In genomic region chr16:89765292-89765810, GRCh38 we compare ENCODE assay signal across 11 cellular contexts. TPM values are rescaled to one million over a fixed set of nuclear protein-coding genes. Genes with fewer than 3 reads are reported as not detected.
A peak's percentile ranks its signal among the peaks of the same experiment; 100 is the strongest.
DNase-seq lines count a peak whose midpoint lies in the region; ATAC-seq, FAIRE-seq and TF ChIP-seq lines count a peak whose summit lies in the region.
"Had no signal": no experiment of that assay in that cellular context is flagged by ENCODE, and none has a peak within 500 bp of the region (broad histone marks: within the 10 kb centered on the region; RNA-seq: fewer than 3 reads in every experiment).

No MANE protein-coding gene starts in this region.

- peaks cover 0 to 29% (median 16%) of the 10 kb centered on the region in 4 donors for H3K4me1 ChIP-seq in liver (ENCODE audit: control insufficient read depth in 4 of 4, insufficient read depth in 4 of 4, low read length in 3 of 4)
- no peaks in the 10 kb centered on the region for H3K4me1 ChIP-seq in HepG2 (ENCODE audit: insufficient read depth, low read length)

- peak overlapping the region; percentile 93 to 97 for H3K27ac ChIP-seq in liver (ENCODE audit: low read depth in 1 of 2, low read length in 2 of 2)
- no peak overlapping the region for H3K27ac ChIP-seq in HepG2 (ENCODE audit: extremely low read length, insufficient read depth, low read length)
- H3K27ac ChIP-seq: WERI-Rb-1 had no signal

- TF ChIP-seq EP300 in HepG2 (IDR thresholded peaks at IDR 0.05; ENCODE audit: low read depth in 2 of 2, low read length in 2 of 2) (no peak), HepG2 (CRISPR knock-in tag; IDR thresholded peaks at IDR 0.05; ENCODE audit: borderline replicate concordance) (no peak)

- in situ Hi-C loops in HepG2 (cut with HindIII; ENCODE audit: extremely low pct_ligation_motif_present, low pct_unique_long_range_greater_than_20kb), result no loop called here

- no peak overlapping the region for H2AFZ ChIP-seq in HepG2 (ENCODE audit: low read length)

- TF ChIP-seq CTCF in liver (IDR thresholded peaks at IDR 0.05; ENCODE audit: low read depth, low read length, missing input control), result no peak
- TF ChIP-seq CTCF in HepG2 (CRISPR knock-in tag; IDR thresholded peaks at IDR 0.05), result no peak

- ATAC-seq in HepG2, result no peak; the same call in 1 of the 3 replicates

- H3K36me3 Mint-ChIP-seq in IgD-negative memory B cell, result peaks cover 2% of the 10 kb centered on the region
- H3K36me3 Mint-ChIP-seq in immature natural killer cell, result peaks cover 3 to 8% (median 3%) of the 10 kb centered on the region in 3 donors

- H3K4me2 ChIP-seq in HepG2 (ENCODE audit: low read depth, low read length), result no peak overlapping the region

- TF ChIP-seq RAD21 in liver (IDR thresholded peaks at IDR 0.05) (no peak), HepG2 (CRISPR knock-in tag; IDR thresholded peaks at IDR 0.05) (no peak)

- intact Hi-C loops in HepG2 (cut with micrococcal nuclease; ENCODE audit: unreplicated experiment), result no loop called here

- no peaks in the 10 kb centered on the region for H3K27me3 ChIP-seq in liver (ENCODE audit: control insufficient read depth in 4 of 4, insufficient read depth in 4 of 4, low read length in 3 of 4)
- no peaks in the 10 kb centered on the region for H3K27me3 ChIP-seq in HepG2 (ENCODE audit: control insufficient read depth in 1 of 2, insufficient read depth in 2 of 2, low read length in 2 of 2)

- CTCF ChIA-PET in HepG2 (lab: Yijun Ruan, JAX; ENCODE audit: low intra/inter-chr PET ratio, low total read pairs), result no interaction called here

- H3K9me3 ChIP-seq in liver (ENCODE audit: control insufficient read depth in 4 of 4, low read length in 3 of 4) (no peaks in the 10 kb centered on the region), HepG2 (ENCODE audit: low read length) (no peaks in the 10 kb centered on the region)

- H3K4me3 Mint-ChIP-seq in IgD-negative memory B cell (peak overlapping the region; percentile 95 to 97 (median 96)), immature natural killer cell (peak overlapping the region; percentile 94 to 99 (median 97))

- no peak for FAIRE-seq in HepG2 (lab: Jason Lieb, UNC)

- H3K9me3 Mint-ChIP-seq in IgD-negative memory B cell, result no peaks in the 10 kb centered on the region
- no peaks in the 10 kb centered on the region for H3K9me3 Mint-ChIP-seq in immature natural killer cell

- POLR2A ChIA-PET in HepG2 (lab: Yijun Ruan, JAX), result no interaction called here

- peaks cover 22 to 36% (median 35%) of the 10 kb centered on the region in 3 donors for H3K4me1 Mint-ChIP-seq in IgD-negative memory B cell
- H3K4me1 Mint-ChIP-seq in immature natural killer cell, result peaks cover 41 to 48% of the 10 kb centered on the region in 2 donors

- H3K27ac Mint-ChIP-seq in IgD-negative memory B cell, result peak overlapping the region; percentile 97 to 98 (median 97)
- peak overlapping the region; percentile 99 to 100 (median 100) for H3K27ac Mint-ChIP-seq in immature natural killer cell

- DNase-seq in HepG2 (ENCODE audit: low spot score) (no peak), immature natural killer cell (peak in 1 of 3 donors; percentile 20), DMS79 treated with DMSO at 0.1 percent for 48 hours (lab: John Stamatoyannopoulos, UW) (no peak), NCI-H187 treated with DMSO at 0.1 percent for 48 hours (lab: John Stamatoyannopoulos, UW) (no peak), inferior parietal cortex (ENCODE audit: extremely low spot score) (no peak)
- DNase-seq in stimulated activated CD4-positive, alpha-beta T cell treated with anti-CD3 and anti-CD28 coated beads, Interleukin-15, amount 100 ng/mL, for 24 hours, result no peak
- DNase-seq: NCI-H1436, occipital lobe, WERI-Rb-1 had no signal

- no peak for TF ChIP-seq POLR2A in HepG2 (IDR thresholded peaks at IDR 0.05; ENCODE audit: insufficient read depth in 1 of 2, low read depth in 2 of 2, low read length in 2 of 2)

- H3K9ac ChIP-seq in liver (ENCODE audit: low read depth in 1 of 2, low read length in 2 of 2), result peak overlapping the region; percentile 91 to 97
- H3K9ac ChIP-seq in HepG2 (ENCODE audit: insufficient read depth, low read depth, low read length), result no peak overlapping the region

- H3K4me3 ChIP-seq in liver (ENCODE audit: low read depth in 1 of 3, low read length in 3 of 3) (peak overlapping the region; percentile 33 to 89 (median 39)), HepG2 (replicated peaks in 1 of 3; ENCODE audit: insufficient read depth in 1 of 3, low read depth in 2 of 3, low read length in 3 of 3) (no peak overlapping the region)

- H3K27me3 Mint-ChIP-seq in IgD-negative memory B cell (no peaks in the 10 kb centered on the region), immature natural killer cell (ENCODE audit: low read depth in 3 of 3) (peaks cover 7 to 19% (median 8%) of the 10 kb centered on the region in 3 donors)

- no TSS peak for BruUV-seq in HepG2 (replicated peaks; lab: Mats Ljungman, UMichigan)

- no peaks in the 10 kb centered on the region for H4K20me1 ChIP-seq in HepG2 (ENCODE audit: insufficient read depth, low read length)

- H3K36me3 ChIP-seq in liver (ENCODE audit: control insufficient read depth in 4 of 4, insufficient read depth in 3 of 4, low read depth in 1 of 4, low read length in 3 of 4), result peaks cover 0 to under 1% (median 0%) of the 10 kb centered on the region in 4 donors
- H3K36me3 ChIP-seq in HepG2 (replicated peaks in 1 of 2; ENCODE audit: control insufficient read depth in 1 of 2, insufficient read depth in 2 of 2, low read length in 2 of 2), result peaks cover 49 to 85% of the 10 kb centered on the region in 2 experiments

- 64% methylated on average over 10 of the region's 10 CpGs for WGBS in liver
- WGBS in HepG2 (ENCODE audit: low lambda C conversion rate), result 89% methylated on average over 9 of the region's 10 CpGs

- no peaks in the 10 kb centered on the region for H3K79me2 ChIP-seq in HepG2 (ENCODE audit: insufficient read depth, low read length)

RNA-seq across cellular contexts. Expression of gene ZNF276, which starts 44.0 kb away (rescaled TPM):
- total RNA-seq in liver (10 to 100 TPM; 10.2 to 22.8 TPM), HepG2 (2016; rRNA removed; fragmentation: Illumina TruSeq; extraction: Trizol) (6.8 and 17.7 TPM in 2 replicates)
- polyA plus RNA-seq in liver (1 to 10 TPM; 4.9 to 7.3 TPM), HepG2 (2011; rRNA removed) (18.0 and 24.3 TPM in 2 replicates), IgD-negative memory B cell (24.6 TPM), immature natural killer cell (10 to 100 TPM; 20.6 to 91.6 (median 30.0) TPM)
- 4.4 and 4.7 TPM in 2 replicates for total RNA-seq in HepG2 (2016; cell fraction: cytosol; rRNA removed; fragmentation: Illumina TruSeq; extraction: Trizol; ENCODE audit: low read depth)
- 4.5 and 15.9 TPM in 2 replicates for total RNA-seq in HepG2 (2016; cell fraction: insoluble cytoplasmic fraction; rRNA removed; fragmentation: Illumina TruSeq; extraction: Trizol)
- 5.4 and 8.2 TPM in 2 replicates for total RNA-seq in HepG2 (2016; cell fraction: membrane; rRNA removed; fragmentation: Illumina TruSeq; extraction: Trizol)
- 22.3 and 26.8 TPM in 2 replicates for total RNA-seq in HepG2 (2016; cell fraction: nucleus; rRNA removed; fragmentation: Illumina TruSeq; extraction: Trizol)
- polyA plus RNA-seq in HepG2 (2011; cell fraction: cytosol; rRNA removed), result 8.0 and 12.2 TPM in 2 replicates
- polyA plus RNA-seq in HepG2 (2011; cell fraction: nucleus; rRNA removed), result 148 and 167 TPM in 2 replicates
- 16.1 and 20.0 TPM in 2 replicates for polyA plus RNA-seq in HepG2 (2012)
- 2.3 and 3.4 TPM in 2 replicates for polyA plus RNA-seq in HepG2 (2016; cell fraction: cytosol; fragmentation: Illumina TruSeq; extraction: Trizol; ENCODE audit: low read depth)
- 7.0 and 9.8 TPM in 2 replicates for polyA plus RNA-seq in HepG2 (2016; cell fraction: insoluble cytoplasmic fraction; fragmentation: Illumina TruSeq; extraction: Trizol; ENCODE audit: low read depth)
- 4.7 and 8.3 TPM in 2 replicates for polyA plus RNA-seq in HepG2 (2016; cell fraction: membrane; fragmentation: Illumina TruSeq; extraction: Trizol; ENCODE audit: low read depth)
- 66.1 and 72.8 TPM in 2 replicates for polyA plus RNA-seq in HepG2 (2016; cell fraction: nucleus; fragmentation: Illumina TruSeq; extraction: Trizol; ENCODE audit: insufficient read depth, low read depth)
- 14.5 and 22.1 TPM in 2 replicates for polyA minus RNA-seq in HepG2 (2011; rRNA and poly(A)+ RNA removed; ENCODE audit: low replicate concordance)
- 4.0 and 6.3 TPM in 2 replicates for polyA minus RNA-seq in HepG2 (2011; cell fraction: cytosol; rRNA and poly(A)+ RNA removed)
- polyA minus RNA-seq in HepG2 (2011; cell fraction: nucleus; rRNA and poly(A)+ RNA removed), result 27.8 and 28.5 TPM in 2 replicates

RNA-seq across cellular contexts. Expression of gene VPS9D1, which starts 44.7 kb away (rescaled TPM):
- 1 to 10 TPM; 3.6 to 4.5 TPM for total RNA-seq in liver
- 1 to 10 TPM; 3.8 to 7.2 TPM for polyA plus RNA-seq in liver
- 3.8 and 10.1 TPM in 2 replicates for total RNA-seq in HepG2 (2016; rRNA removed; fragmentation: Illumina TruSeq; extraction: Trizol)
- total RNA-seq in HepG2 (2016; cell fraction: cytosol; rRNA removed; fragmentation: Illumina TruSeq; extraction: Trizol; ENCODE audit: low read depth), result 2.4 and 3.2 TPM in 2 replicates
- total RNA-seq in HepG2 (2016; cell fraction: insoluble cytoplasmic fraction; rRNA removed; fragmentation: Illumina TruSeq; extraction: Trizol), result 4.2 and 9.2 TPM in 2 replicates
- 5.2 and 6.8 TPM in 2 replicates for total RNA-seq in HepG2 (2016; cell fraction: membrane; rRNA removed; fragmentation: Illumina TruSeq; extraction: Trizol)
- total RNA-seq in HepG2 (2016; cell fraction: nucleus; rRNA removed; fragmentation: Illumina TruSeq; extraction: Trizol), result 13.1 and 15.5 TPM in 2 replicates
- 13.2 and 18.6 TPM in 2 replicates for polyA plus RNA-seq in HepG2 (2011; rRNA removed)
- 4.5 and 5.7 TPM in 2 replicates for polyA plus RNA-seq in HepG2 (2011; cell fraction: cytosol; rRNA removed)
- polyA plus RNA-seq in HepG2 (2011; cell fraction: nucleus; rRNA removed), result 111 and 130 TPM in 2 replicates
- polyA plus RNA-seq in HepG2 (2012), result 7.5 and 10.0 TPM in 2 replicates
- 2.5 and 3.3 TPM in 2 replicates for polyA plus RNA-seq in HepG2 (2016; cell fraction: cytosol; fragmentation: Illumina TruSeq; extraction: Trizol; ENCODE audit: low read depth)
- 4.6 and 6.5 TPM in 2 replicates for polyA plus RNA-seq in HepG2 (2016; cell fraction: insoluble cytoplasmic fraction; fragmentation: Illumina TruSeq; extraction: Trizol; ENCODE audit: low read depth)
- polyA plus RNA-seq in HepG2 (2016; cell fraction: membrane; fragmentation: Illumina TruSeq; extraction: Trizol; ENCODE audit: low read depth), result 5.7 and 6.3 TPM in 2 replicates
- 51.9 and 55.4 TPM in 2 replicates for polyA plus RNA-seq in HepG2 (2016; cell fraction: nucleus; fragmentation: Illumina TruSeq; extraction: Trizol; ENCODE audit: insufficient read depth, low read depth)
- polyA minus RNA-seq in HepG2 (2011; rRNA and poly(A)+ RNA removed; ENCODE audit: low replicate concordance), result 4.4 and 8.1 TPM in 2 replicates
- polyA minus RNA-seq in HepG2 (2011; cell fraction: cytosol; rRNA and poly(A)+ RNA removed), result 2.2 and 5.0 TPM in 2 replicates
- 6.8 and 7.5 TPM in 2 replicates for polyA minus RNA-seq in HepG2 (2011; cell fraction: nucleus; rRNA and poly(A)+ RNA removed)
- polyA plus RNA-seq in IgD-negative memory B cell, result 1.6 TPM
- polyA plus RNA-seq in immature natural killer cell, result 1 to 10 TPM in 1 of 3 donors, under 1 TPM in 2; 0.65 to 1.3 (median 0.96) TPM

RNA-seq across cellular contexts. Expression of gene FANCA, which starts 51.1 kb away (rescaled TPM):
- total RNA-seq in liver, result 10 to 100 TPM in 1 of 2 donors, 1 to 10 TPM in 1; 5.9 to 21.0 TPM
- 1 to 10 TPM; 5.3 to 5.8 TPM for polyA plus RNA-seq in liver
- 45.7 and 106 TPM in 2 replicates for total RNA-seq in HepG2 (2016; rRNA removed; fragmentation: Illumina TruSeq; extraction: Trizol)
- total RNA-seq in HepG2 (2016; cell fraction: cytosol; rRNA removed; fragmentation: Illumina TruSeq; extraction: Trizol; ENCODE audit: low read depth), result 46.6 and 48.3 TPM in 2 replicates
- 43.7 and 101 TPM in 2 replicates for total RNA-seq in HepG2 (2016; cell fraction: insoluble cytoplasmic fraction; rRNA removed; fragmentation: Illumina TruSeq; extraction: Trizol)
- total RNA-seq in HepG2 (2016; cell fraction: membrane; rRNA removed; fragmentation: Illumina TruSeq; extraction: Trizol), result 27.1 and 30.3 TPM in 2 replicates
- 179 and 193 TPM in 2 replicates for total RNA-seq in HepG2 (2016; cell fraction: nucleus; rRNA removed; fragmentation: Illumina TruSeq; extraction: Trizol)
- 77.9 and 88.0 TPM in 2 replicates for polyA plus RNA-seq in HepG2 (2011; rRNA removed)
- polyA plus RNA-seq in HepG2 (2011; cell fraction: cytosol; rRNA removed), result 20.9 and 33.5 TPM in 2 replicates
- 552 and 945 TPM in 2 replicates for polyA plus RNA-seq in HepG2 (2011; cell fraction: nucleus; rRNA removed)
- polyA plus RNA-seq in HepG2 (2012), result 51.2 and 57.6 TPM in 2 replicates
- 6.7 and 7.8 TPM in 2 replicates for polyA plus RNA-seq in HepG2 (2016; cell fraction: cytosol; fragmentation: Illumina TruSeq; extraction: Trizol; ENCODE audit: low read depth)
- polyA plus RNA-seq in HepG2 (2016; cell fraction: insoluble cytoplasmic fraction; fragmentation: Illumina TruSeq; extraction: Trizol; ENCODE audit: low read depth), result 40.2 and 46.3 TPM in 2 replicates
- 13.5 and 16.8 TPM in 2 replicates for polyA plus RNA-seq in HepG2 (2016; cell fraction: membrane; fragmentation: Illumina TruSeq; extraction: Trizol; ENCODE audit: low read depth)
- 471 and 532 TPM in 2 replicates for polyA plus RNA-seq in HepG2 (2016; cell fraction: nucleus; fragmentation: Illumina TruSeq; extraction: Trizol; ENCODE audit: insufficient read depth, low read depth)
- 118 and 216 TPM in 2 replicates for polyA minus RNA-seq in HepG2 (2011; rRNA and poly(A)+ RNA removed; ENCODE audit: low replicate concordance)
- 14.8 and 19.6 TPM in 2 replicates for polyA minus RNA-seq in HepG2 (2011; cell fraction: cytosol; rRNA and poly(A)+ RNA removed)
- polyA minus RNA-seq in HepG2 (2011; cell fraction: nucleus; rRNA and poly(A)+ RNA removed), result 151 and 196 TPM in 2 replicates
- polyA plus RNA-seq in IgD-negative memory B cell, result 23.1 TPM
- 10 to 100 TPM in 2 of 3 donors, 1 to 10 TPM in 1; 8.7 to 21.6 (median 10.9) TPM for polyA plus RNA-seq in immature natural killer cell

Comparison
In these comparisons a context has a peak if more than half of its experiments do, and no peak if none do; other contexts are left out.
1. H3K4me3 ChIP-seq: peak in liver (3 of 3); none in HepG2 (0 of 3).